Comparison of ENCODE assay signal across 9 cellular contexts in the genomic region with DNA sequence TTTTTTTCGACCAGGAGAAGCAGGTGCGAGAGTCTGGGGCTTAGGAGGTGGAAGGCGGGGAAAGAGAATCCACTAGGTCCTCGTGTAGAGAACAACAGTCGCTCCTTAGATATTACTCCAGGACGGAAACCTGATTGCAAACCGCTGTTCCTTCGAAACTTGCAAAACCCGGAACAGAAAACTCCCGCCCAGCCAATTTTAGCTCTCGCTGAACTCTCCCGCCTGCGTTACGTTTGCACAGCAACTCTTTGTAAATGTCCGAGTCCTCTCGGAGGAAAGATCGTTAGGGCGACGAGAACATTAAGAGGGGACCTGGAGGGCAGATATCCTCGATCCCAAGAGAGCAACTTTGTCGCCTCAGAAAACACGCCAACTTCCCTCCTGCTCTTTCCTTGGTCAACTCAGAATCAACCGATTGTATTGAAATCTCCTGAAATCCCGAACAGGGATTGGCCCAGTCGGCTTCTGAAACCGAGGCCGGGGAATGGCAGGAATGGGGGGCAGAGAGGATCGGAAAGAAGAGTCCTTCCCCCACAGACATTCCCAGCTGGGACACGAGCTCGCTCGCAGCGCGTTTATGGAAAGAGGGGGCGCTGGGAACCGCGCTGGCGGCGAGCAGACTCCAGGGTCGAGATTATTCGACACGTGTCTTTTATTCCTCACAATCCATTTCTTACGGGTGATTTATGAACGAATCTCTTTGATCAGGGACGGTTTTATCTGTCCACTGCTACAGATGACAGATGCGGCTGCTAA. TPM values are rescaled to one million over a fixed set of nuclear protein-coding genes. Genes with fewer than 3 reads are reported as not detected.
DNase-seq lines count a peak whose midpoint lies in the region; ATAC-seq, FAIRE-seq and TF ChIP-seq lines count a peak whose summit lies in the region.
"Had no signal": no experiment of that assay in that cellular context is flagged by ENCODE, and none has a peak within 500 bp of the region (broad histone marks: within the 10 kb centered on the region; RNA-seq: fewer than 3 reads in every experiment).

No MANE protein-coding gene starts in this region.

- no peak for TF ChIP-seq RAD21 in K562 (CRISPR knock-in tag; conservative IDR thresholded peaks at IDR 0.05 in 1 of 2, IDR thresholded peaks at IDR 0.05 in 1 of 2)

- under 1% methylated on average over 43 of the region's 45 CpGs for WGBS in K562 (ENCODE audit: insufficient coverage, low coverage, missing lambda C conversion rate)
- WGBS in thyroid gland, 2 donors: 3 to 5% methylated on average over 45 of the region's 45 CpGs

- no peaks in the 10 kb centered on the region for H3K79me2 ChIP-seq in K562 (ENCODE audit: control insufficient read depth, insufficient read depth, low read length)

- CTCF ChIA-PET in K562 (lab: Yijun Ruan, JAX; ENCODE audit: low intra/inter-chr PET ratio): no interaction called here

- no peak overlapping the region for H3K4me3 ChIP-seq in K562
- peak overlapping the region; percentile 60 to 63 for H3K4me3 ChIP-seq in kidney (ENCODE audit: low read length in 2 of 2)
- H3K4me3 ChIP-seq in thyroid gland (replicated peaks in 1 of 3): peak overlapping the region in 2 of 3 donors; percentile 15 to 24

- POLR2A ChIA-PET in K562 (lab: Yijun Ruan, JAX): no interaction called here

- FAIRE-seq in K562 (lab: Jason Lieb, UNC): no peak
- FAIRE-seq in kidney (lab: Jason Lieb, UNC): no peak

- BruUV-seq in K562 (replicated peaks; lab: Mats Ljungman, UMichigan): no TSS peak

- H4K20me1 ChIP-seq in K562 (replicated peaks; ENCODE audit: control insufficient read depth, insufficient read depth, low read length): no peaks in the 10 kb centered on the region

- peaks cover 0 to 9% of the 10 kb centered on the region in 2 experiments; a peak in 2 of 5 replicates for H3K4me1 ChIP-seq in K562 (replicated peaks in 1 of 2; ENCODE audit: control insufficient read depth in 2 of 2, insufficient read depth in 2 of 2, low read length in 2 of 2)
- peaks cover 0 to 8% of the 10 kb centered on the region in 2 donors for H3K4me1 ChIP-seq in kidney (ENCODE audit: control insufficient read depth in 1 of 2, insufficient read depth in 1 of 2, low read depth in 1 of 2, low read length in 2 of 2)
- H3K4me1 ChIP-seq in thyroid gland: peaks cover 12 to 26% of the 10 kb centered on the region in 2 donors

- no peak for TF ChIP-seq CTCF in K562 (IDR thresholded peaks at IDR 0.05 in 2 of 3, conservative IDR thresholded peaks at IDR 0.05 in 1 of 3; ENCODE audit: insufficient read depth in 2 of 3, low read depth in 1 of 3, low read length in 3 of 3)
- no peak for TF ChIP-seq CTCF in kidney (IDR thresholded peaks at IDR 0.05; ENCODE audit: borderline replicate concordance, extremely low read depth, insufficient read depth)
- no peak for TF ChIP-seq CTCF in thyroid gland (IDR thresholded peaks at IDR 0.05)

- H3K27me3 ChIP-seq in K562 (ENCODE audit: control insufficient read depth in 2 of 2, insufficient read depth in 2 of 2, low read length in 2 of 2): peaks cover 9 to 31% of the 10 kb centered on the region in 2 experiments; a peak in 3 of 5 replicates
- peaks cover 31% of the 10 kb centered on the region for H3K27me3 ChIP-seq in thyroid gland

- TF ChIP-seq EP300 in K562 (IDR thresholded peaks at IDR 0.05; ENCODE audit: low read length): no peak

- no peak overlapping the region for H3K4me2 ChIP-seq in K562 (ENCODE audit: insufficient read depth, low read length)

- TF ChIP-seq POLR2A in K562 (conservative IDR thresholded peaks at IDR 0.05): no peak
- no peak for TF ChIP-seq POLR2A in thyroid gland (IDR thresholded peaks at IDR 0.05)

- intact Hi-C loops in K562 (cut with micrococcal nuclease) (no loop called here), kidney (cut with DNase I) (no loop called here), thyroid gland (cut with DNase I) (no loop called here)

- ATAC-seq in K562: no peak

- no peak overlapping the region for H3K27ac ChIP-seq in K562 (ENCODE audit: extremely low read depth, low read depth, low read length)
- H3K27ac ChIP-seq in kidney (ENCODE audit: low read depth in 2 of 2, low read length in 2 of 2): no peak overlapping the region
- no peak overlapping the region for H3K27ac ChIP-seq in thyroid gland

- no peaks in the 10 kb centered on the region for H3K36me3 ChIP-seq in K562 (ENCODE audit: control insufficient read depth, insufficient read depth, low read length)
- H3K36me3 ChIP-seq in kidney (ENCODE audit: control insufficient read depth in 1 of 2, insufficient read depth in 2 of 2, low read length in 2 of 2): no peaks in the 10 kb centered on the region
- no peaks in the 10 kb centered on the region for H3K36me3 ChIP-seq in thyroid gland

- H3K9me3 ChIP-seq in K562 (replicated peaks; ENCODE audit: control insufficient read depth, insufficient read depth, low read depth, low read length) (no peaks in the 10 kb centered on the region), kidney (ENCODE audit: control insufficient read depth in 1 of 2, low read length in 2 of 2) (no peaks in the 10 kb centered on the region), thyroid gland (no peaks in the 10 kb centered on the region)

- H3K9me1 ChIP-seq in K562 (ENCODE audit: control insufficient read depth, insufficient read depth, low read length): no peaks in the 10 kb centered on the region

- DNase-seq in NCI-H510A treated with DMSO at 0.1 percent for 48 hours (lab: John Stamatoyannopoulos, UW) (peak; percentile 47), NCI-H510A (lab: John Stamatoyannopoulos, UW) (no peak), K562 (ENCODE audit: extremely low read depth in 1 of 4, low spot score in 3 of 4) (no peak), kidney (no peak), thyroid gland (no peak), activated gamma-delta T cell (lab: John Stamatoyannopoulos, UW) (no peak), SW 1271 (lab: John Stamatoyannopoulos, UW) (no peak)
- DNase-seq in stimulated activated CD8-positive, alpha-beta memory T cell treated with anti-CD3 and anti-CD28 coated beads, Interleukin-4, amount 100 ng/mL, for 48 hours: no peak
- DNase-seq: ACHN had no signal

- H2AFZ ChIP-seq in K562 (ENCODE audit: low read depth, low read length): 0 out of 2 replicates have a peak overlapping the region, but pooled peaks have one; percentile 51

- in situ Hi-C loops in K562 (cut with MboI): no loop called here

- no peak overlapping the region for H3K9ac ChIP-seq in K562 (ENCODE audit: insufficient read depth in 1 of 2, low read depth in 2 of 2, low read length in 2 of 2)
- no peak overlapping the region for H3K9ac ChIP-seq in kidney (ENCODE audit: low read length in 2 of 2)

TF ChIP-seq in K562, 482 proteins besides CTCF, POLR2A, EP300 and RAD21 (continues in another document):
- TF ChIP-seq, protein P1, sequence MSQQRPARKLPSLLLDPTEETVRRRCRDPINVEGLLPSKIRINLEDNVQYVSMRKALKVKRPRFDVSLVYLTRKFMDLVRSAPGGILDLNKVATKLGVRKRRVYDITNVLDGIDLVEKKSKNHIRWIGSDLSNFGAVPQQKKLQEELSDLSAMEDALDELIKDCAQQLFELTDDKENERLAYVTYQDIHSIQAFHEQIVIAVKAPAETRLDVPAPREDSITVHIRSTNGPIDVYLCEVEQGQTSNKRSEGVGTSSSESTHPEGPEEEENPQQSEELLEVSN (IDR thresholded peaks at IDR 0.05; ENCODE audit: borderline replicate concordance in 1 of 2, extremely low read depth in 1 of 2, insufficient read depth in 1 of 2, insufficient read length in 1 of 2, low read depth in 1 of 2, low read length in 1 of 2, poor library complexity in 1 of 2, severe bottlenecking in 1 of 2): peak in 1 of 2 experiments; percentile 64
- no peak for TF ChIP-seq HDAC2 (IDR thresholded peaks at IDR 0.05)

RNA-seq across cellular contexts. Expression of a gene that starts 9.9 kb away (rescaled TPM):
- total RNA-seq in K562 (2011; cell fraction: chromatin; rRNA removed; ENCODE audit: low replicate concordance): 0.23 and 1.2 TPM in 2 replicates
- total RNA-seq in K562 (2011; cell fraction: nucleolus; rRNA removed): not detected in 2 replicates
- total RNA-seq in K562 (2011; cell fraction: nucleoplasm; rRNA removed): 0.59 TPM in 1 of 2 replicates, not detected in the other
- total RNA-seq in K562 (2014; rRNA removed): 0.12 and 0.86 TPM in 2 replicates
- 0.10 and 0.15 TPM in 2 replicates for total RNA-seq in K562 (2014; rRNA removed; fragmentation: Illumina TruSeq; extraction: Trizol)
- total RNA-seq in K562 (2015; rRNA removed; fragmentation: Illumina TruSeq; extraction: Trizol): 0.11 and 0.23 TPM in 2 replicates
- total RNA-seq in K562 (2021): 0.18 and 0.33 TPM in 2 replicates
- polyA plus RNA-seq in K562 (2011; rRNA removed): 0.10 TPM in 1 of 2 replicates, not detected in the other
- polyA plus RNA-seq in K562 (2011; cell fraction: cytosol; rRNA removed): 0.04 and 0.37 TPM in 2 replicates
- polyA plus RNA-seq in K562 (2011; cell fraction: nucleus; rRNA removed): 0.27 TPM in 1 of 2 replicates, not detected in the other
- 0.35 and 0.37 TPM in 2 replicates for polyA plus RNA-seq in K562 (2012)
- polyA plus RNA-seq in K562 (2014; fragmentation: Illumina TruSeq; extraction: Trizol): 0.15 and 0.25 TPM in 2 replicates
- polyA plus RNA-seq in K562 (2014; fragmentation: Nextera tagmentation; extraction: Ambion mirVana): not detected
- polyA plus RNA-seq in K562 (2014; rRNA removed): 0.13 and 0.86 TPM in 2 replicates
- polyA minus RNA-seq in K562 (2011; rRNA and poly(A)+ RNA removed): not detected in 2 replicates
- polyA minus RNA-seq in K562 (2011; cell fraction: cytosol; rRNA and poly(A)+ RNA removed): not detected in 2 replicates
- not detected in 2 replicates for polyA minus RNA-seq in K562 (2011; cell fraction: nucleus; rRNA and poly(A)+ RNA removed)
- 1.3 TPM for total RNA-seq in kidney
- polyA plus RNA-seq in kidney (ENCODE audit: insufficient read depth, low read depth, low replicate concordance): 1.7 TPM
- 1 to 10 TPM; 3.8 to 7.8 (median 5.0) TPM for total RNA-seq in thyroid gland

RNA-seq across cellular contexts. Expression of a gene that starts 37.7 kb away (rescaled TPM):
- not detected in 2 replicates for total RNA-seq in K562 (2011; cell fraction: chromatin; rRNA removed; ENCODE audit: low replicate concordance)
- not detected in 2 replicates for total RNA-seq in K562 (2011; cell fraction: nucleolus; rRNA removed)
- total RNA-seq in K562 (2011; cell fraction: nucleoplasm; rRNA removed): not detected in 2 replicates
- total RNA-seq in K562 (2014; rRNA removed) (not detected in 2 replicates), K562 (2014; rRNA removed; fragmentation: Illumina TruSeq; extraction: Trizol) (not detected in 2 replicates), K562 (2015; rRNA removed; fragmentation: Illumina TruSeq; extraction: Trizol) (not detected in 2 replicates), K562 (2021) (not detected in 2 replicates), kidney (not detected), thyroid gland (not detected)
- polyA plus RNA-seq in K562 (2011; rRNA removed) (not detected in 2 replicates), K562 (2014; fragmentation: Illumina TruSeq; extraction: Trizol) (not detected in 2 replicates), K562 (2014; fragmentation: Nextera tagmentation; extraction: Ambion mirVana) (not detected), K562 (2014; rRNA removed) (not detected in 2 replicates), kidney (ENCODE audit: insufficient read depth, low read depth, low replicate concordance) (not detected)
- polyA plus RNA-seq in K562 (2011; cell fraction: cytosol; rRNA removed): not detected in 2 replicates
- not detected in 2 replicates for polyA plus RNA-seq in K562 (2011; cell fraction: nucleus; rRNA removed)
- polyA plus RNA-seq in K562 (2012): not detected in 2 replicates
- not detected in 2 replicates for polyA minus RNA-seq in K562 (2011; rRNA and poly(A)+ RNA removed)
- not detected in 2 replicates for polyA minus RNA-seq in K562 (2011; cell fraction: cytosol; rRNA and poly(A)+ RNA removed)
- polyA minus RNA-seq in K562 (2011; cell fraction: nucleus; rRNA and poly(A)+ RNA removed): not detected in 2 replicates
